ENCODE assay signal across 25 cellular contexts in genomic region chr3:98180311-98180710, GRCh38. TPM values are rescaled to one million over a fixed set of nuclear protein-coding genes. Genes with fewer than 3 reads are reported as not detected.
"Had no signal": no experiment of that assay in that cellular context is flagged by ENCODE, and none has a peak within 500 bp of the region (broad histone marks: within the 10 kb centered on the region; RNA-seq: fewer than 3 reads in every experiment).

No MANE protein-coding gene starts in this region.

- H3K36me3 ChIP-seq: esophagus squamous epithelium, gastroesophageal sphincter, left ventricle myocardium inferior, lower lobe of right lung, neural progenitor cell, ovary had no signal

- H3K27me3 ChIP-seq: esophagus squamous epithelium, gastroesophageal sphincter, hepatocyte, neural progenitor cell, ovary had no signal

- H3K4me1 ChIP-seq: esophagus squamous epithelium, gastroesophageal sphincter, left ventricle myocardium inferior, lower lobe of right lung, neural progenitor cell had no signal

- ATAC-seq: gastroesophageal sphincter; left cardiac atrium; lower lobe of right lung; natural killer cell treated with Interleukin-12 subunit alpha and Interleukin-12 subunit beta and Interleukin-15 and Interleukin-18, amount 100 ng/mL, for 72 hours; right cardiac atrium had no signal

- DNase-seq: dermis blood vessel endothelial cell; esophagus squamous epithelium; foreskin fibroblast; kidney; left cardiac atrium; left ventricle myocardium inferior; lower lobe of right lung; nucleus accumbens; ovary; right cardiac atrium; small intestine; stimulated activated CD4-positive, alpha-beta T cell treated with anti-CD3 and anti-CD28 coated beads, Interleukin-12 subunit alpha, Interleukin-12 subunit beta, amount 100 ng/mL, for 4 hours; stimulated activated naive CD4-positive, alpha-beta T cell; trophoblast cell had no signal

- H3K4me3 ChIP-seq: esophagus squamous epithelium, gastroesophageal sphincter, hepatocyte, left ventricle myocardium inferior, lower lobe of right lung, neural progenitor cell, ovary had no signal

- FAIRE-seq: urothelium cell line had no signal

- H3K27ac ChIP-seq: esophagus squamous epithelium, gastroesophageal sphincter, hepatocyte, left ventricle myocardium inferior, lower lobe of right lung, neural progenitor cell, ovary had no signal

- H3K9me3 ChIP-seq: esophagus squamous epithelium, gastroesophageal sphincter, left ventricle myocardium inferior, lower lobe of right lung, ovary had no signal

RNA-seq across cellular contexts. Expression of gene OR5H15, which starts 13.8 kb away (rescaled TPM):
- total RNA-seq: dermis blood vessel endothelial cell; epithelial cell of proximal tubule; esophagus squamous epithelium; gastroesophageal sphincter; hepatocyte; kidney; left cardiac atrium; left ventricle myocardium inferior; lower lobe of right lung; mesothelial cell of epicardium; mucosa of gallbladder; myocyte; natural killer cell treated with Interleukin-12 subunit alpha and Interleukin-12 subunit beta and Interleukin-15 and Interleukin-18, amount 100 ng/mL, for 72 hours; ovary; progenitor cell of endocrine pancreas; right cardiac atrium had no signal
- polyA plus RNA-seq: hepatocyte, ovary, right cardiac atrium, small intestine, thymus had no signal

RNA-seq across cellular contexts. Expression of gene OR5H14, which starts 33.0 kb away (rescaled TPM):
- total RNA-seq: dermis blood vessel endothelial cell, epithelial cell of proximal tubule, esophagus squamous epithelium, hepatocyte, kidney, left cardiac atrium, left ventricle myocardium inferior, lower lobe of right lung, mesothelial cell of epicardium, mucosa of gallbladder, myocyte, ovary, progenitor cell of endocrine pancreas, right cardiac atrium had no signal
- polyA plus RNA-seq: hepatocyte, ovary, right cardiac atrium, small intestine, thymus had no signal

RNA-seq across cellular contexts. Expression of gene OR5H1, which starts 49.8 kb away (rescaled TPM):
- total RNA-seq: dermis blood vessel endothelial cell; epithelial cell of proximal tubule; esophagus squamous epithelium; gastroesophageal sphincter; hepatocyte; kidney; left cardiac atrium; left ventricle myocardium inferior; lower lobe of right lung; mesothelial cell of epicardium; mucosa of gallbladder; myocyte; natural killer cell treated with Interleukin-12 subunit alpha and Interleukin-12 subunit beta and Interleukin-15 and Interleukin-18, amount 100 ng/mL, for 72 hours; ovary; progenitor cell of endocrine pancreas; right cardiac atrium had no signal
- polyA plus RNA-seq: hepatocyte, ovary, right cardiac atrium, small intestine, thymus had no signal
